Comparison of ENCODE assay signal across 8 cellular contexts in the genomic region with DNA sequence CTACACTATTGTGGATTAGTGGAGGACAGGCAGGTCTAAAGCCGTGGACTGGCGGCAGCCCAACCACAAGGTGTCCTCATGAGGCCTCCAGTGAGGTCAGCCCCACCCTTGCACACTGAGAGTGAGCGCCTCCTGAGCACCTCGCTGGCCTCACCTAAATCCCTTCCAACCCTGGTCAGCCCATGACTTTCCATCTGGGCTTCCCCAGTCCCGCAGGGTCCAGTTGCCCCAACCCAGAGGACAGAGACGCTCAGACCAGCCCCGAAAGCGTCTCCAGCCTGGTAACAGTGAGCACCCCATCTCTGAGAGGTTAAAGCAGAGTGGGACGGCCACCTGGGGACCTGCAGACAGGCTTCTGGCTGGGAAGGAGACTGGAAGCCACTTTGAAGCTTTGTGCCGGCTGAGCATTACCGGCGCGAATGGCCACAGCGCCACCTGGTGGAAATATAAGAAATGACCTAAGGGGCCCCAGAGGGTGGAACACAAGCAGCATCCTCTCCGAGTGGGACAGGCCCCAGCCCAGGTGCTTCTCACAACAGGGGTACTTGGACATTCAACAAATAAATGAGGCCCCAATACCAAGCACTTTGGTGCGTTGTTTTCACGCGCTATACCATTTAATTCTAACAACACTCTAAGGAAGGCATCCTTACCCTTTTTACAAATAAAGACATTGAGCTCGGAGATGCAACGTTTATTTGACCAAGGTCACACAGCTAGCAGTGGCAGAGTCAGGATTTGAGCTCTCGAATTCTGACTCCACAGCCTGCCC.
DNase-seq lines count a peak whose midpoint lies in the region; ATAC-seq and TF ChIP-seq lines count a peak whose summit lies in the region.

No MANE protein-coding gene starts in this region.

- in situ Hi-C loops in T47D (cut with HindIII; ENCODE audit: low pct_unique_long_range_greater_than_20kb, low sequenced_read_pairs) = no loop called here

- peak; percentile 70 for ATAC-seq in HG02642 (IDR thresholded peaks at IDR 0.05; ENCODE audit: poor library complexity, unreplicated experiment)
- ATAC-seq in GM21360 (IDR thresholded peaks at IDR 0.05; ENCODE audit: unreplicated experiment) = no peak

- peak; percentile 98 for TF ChIP-seq CTCF in VCaP (conservative IDR thresholded peaks at IDR 0.05)

- DNase-seq in EL (peak; percentile 65), NCI-H2107 (lab: John Stamatoyannopoulos, UW) (peak; percentile 26), T47D (ENCODE audit: low read depth in 1 of 2, low spot score in 1 of 2) (peak; percentile 81 to 88), islet precursor cell (peak; percentile 90)
- DNase-seq in stimulated activated CD4-positive, alpha-beta T cell treated with anti-CD3 and anti-CD28 coated beads, Interleukin-1b, Interleukin-23, amount 100 ng/mL, for 24 hours (ENCODE audit: low read depth in 4 of 4, low spot score in 1 of 4) = peak; percentile 40 to 61 (median 58)

- H3K27ac ChIP-seq in VCaP = no peak overlapping the region; the same call in 1 of the 2 replicates

Comparison
In these comparisons a context has a peak if more than half of its experiments do, and no peak if none do; other contexts are left out.
1. DNase-seq: peak in every context shown above with its lines; median percentile 90 in islet precursor cell; 84 in T47D; 65 in EL; 58 in stimulated activated CD4-positive, alpha-beta T cell treated with anti-CD3 and anti-CD28 coated beads, Interleukin-1b, Interleukin-23, amount 100 ng/mL, for 24 hours; 26 in NCI-H2107.